In the genomic region with DNA sequence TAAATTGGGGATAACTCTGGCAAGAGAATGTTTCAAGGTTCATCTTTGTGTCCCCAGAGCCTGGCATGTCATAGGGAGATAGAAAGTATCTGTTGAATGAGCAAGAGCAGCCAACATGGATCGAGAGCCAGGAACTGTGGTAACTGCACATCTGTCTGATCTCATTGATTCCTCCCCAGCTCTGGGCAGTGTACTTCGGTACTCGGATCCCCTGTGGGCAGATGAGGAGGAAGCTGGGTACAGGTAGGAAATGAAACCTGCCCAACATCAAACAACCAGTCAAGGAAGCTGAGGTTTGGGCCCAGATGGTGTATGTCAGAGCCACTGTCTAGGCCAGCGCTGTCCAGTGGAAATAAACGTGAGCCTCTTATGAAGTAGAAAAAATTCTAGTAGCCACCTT, we compare ENCODE assay signal across 11 cellular contexts.
DNase-seq lines count a peak whose midpoint lies in the region; ATAC-seq and TF ChIP-seq lines count a peak whose summit lies in the region.
"Had no signal": no experiment of that assay in that cellular context is flagged by ENCODE, and none has a peak within 500 bp of the region (broad histone marks: within the 10 kb centered on the region; RNA-seq: fewer than 3 reads in every experiment).

No MANE protein-coding gene starts in this region.

- CTCF ChIA-PET in activated CD4-positive, alpha-beta memory T cell treated with anti-CD3 and anti-CD28 coated beads for 36 hours (lab: Charles Lee): no interaction called here

- H3K27ac ChIP-seq in sigmoid colon: peak overlapping the region; percentile 9 to 68 (median 53)
- H3K27ac ChIP-seq: 22Rv1 had no signal

- no peaks in the 10 kb centered on the region for H3K9me3 Mint-ChIP-seq in activated CD4-positive, alpha-beta memory T cell treated with anti-CD3 and anti-CD28 coated beads for 36 hours

- DNase-seq in activated CD4-positive, CD25-positive, alpha-beta regulatory T cell treated with anti-CD3 and anti-CD28 coated beads, Interleukin-2, amount 50 U/mL, for 72 hours: no peak
- peak; percentile 53 for DNase-seq in activated CD4-positive, alpha-beta memory T cell treated with anti-CD3 and anti-CD28 coated beads for 36 hours
- DNase-seq in sigmoid colon (peak; percentile 89), HuH-7.5 (ENCODE audit: low spot score) (no peak), COLO829 (ENCODE audit: low spot score) (no peak), hepatic stellate cell (ENCODE audit: low spot score) (no peak)
- DNase-seq: small intestine had no signal

- POLR2A ChIA-PET in activated CD4-positive, alpha-beta memory T cell treated with anti-CD3 and anti-CD28 coated beads for 36 hours (lab: Charles Lee): interaction anchor here (0.9 kb wide), 1 partner anchor 23 kb away, joined by 3 read pairs; no protein-coding TSS in a partner anchor

- H3K27ac Mint-ChIP-seq in activated CD4-positive, alpha-beta memory T cell treated with anti-CD3 and anti-CD28 coated beads for 36 hours: peak overlapping the region; percentile 19
- H3K27ac Mint-ChIP-seq: brain had no signal

- H3K36me3 Mint-ChIP-seq in activated CD4-positive, alpha-beta memory T cell treated with anti-CD3 and anti-CD28 coated beads for 36 hours: no peaks in the 10 kb centered on the region
- H3K36me3 Mint-ChIP-seq: brain had no signal

- no peaks in the 10 kb centered on the region for H3K36me3 ChIP-seq in sigmoid colon

- no peaks in the 10 kb centered on the region for H3K9me3 ChIP-seq in sigmoid colon

- H3K4me1 Mint-ChIP-seq in activated CD4-positive, alpha-beta memory T cell treated with anti-CD3 and anti-CD28 coated beads for 36 hours (ENCODE audit: low read depth): peaks cover 52% of the 10 kb centered on the region

- TF ChIP-seq EP300 in sigmoid colon (IDR thresholded peaks at IDR 0.05): no peak

- H3K27me3 ChIP-seq in sigmoid colon: no peaks in the 10 kb centered on the region

- ATAC-seq in activated CD4-positive, CD25-positive, alpha-beta regulatory T cell treated with anti-CD3 and anti-CD28 coated beads, Interleukin-2, amount 50 U/mL, for 24 hours: peak; percentile 25 to 46
- peak; percentile 89 for ATAC-seq in HG02678 (IDR thresholded peaks at IDR 0.05; ENCODE audit: unreplicated experiment)

- TF ChIP-seq CTCF in sigmoid colon (IDR thresholded peaks at IDR 0.05): no peak

- peaks cover 0 to 80% (median 70%) of the 10 kb centered on the region in 4 donors for H3K4me1 ChIP-seq in sigmoid colon

- 41 to 72% methylated on average over 5 of the region's 5 CpGs for WGBS in sigmoid colon, 2 donors

- H3K4me3 ChIP-seq in sigmoid colon: no peak overlapping the region

- TF ChIP-seq POLR2A in sigmoid colon (IDR thresholded peaks at IDR 0.05): no peak

- H3K4me3 Mint-ChIP-seq in activated CD4-positive, alpha-beta memory T cell treated with anti-CD3 and anti-CD28 coated beads for 36 hours: no peak overlapping the region
- H3K4me3 Mint-ChIP-seq: brain had no signal

- H3K27me3 Mint-ChIP-seq in activated CD4-positive, alpha-beta memory T cell treated with anti-CD3 and anti-CD28 coated beads for 36 hours: no peaks in the 10 kb centered on the region
- H3K27me3 Mint-ChIP-seq: brain had no signal

- intact Hi-C loops in activated CD4-positive, alpha-beta memory T cell treated with anti-CD3 and anti-CD28 coated beads for 36 hours (cut with micrococcal nuclease): loop anchor here (2.0 kb wide), 1 partner anchor 23 kb away; no protein-coding TSS in a partner anchor
- intact Hi-C loops in sigmoid colon (cut with DNase I): loop anchor here (5.0 kb wide), 1 partner anchor 133 kb away; no protein-coding TSS in a partner anchor

Comparison
In these comparisons a context has a peak if more than half of its experiments do, and no peak if none do; other contexts are left out.
1. DNase-seq: peak in activated CD4-positive, alpha-beta memory T cell treated with anti-CD3 and anti-CD28 coated beads for 36 hours (single experiment) and sigmoid colon (single experiment); none in activated CD4-positive, CD25-positive, alpha-beta regulatory T cell treated with anti-CD3 and anti-CD28 coated beads, Interleukin-2, amount 50 U/mL, for 72 hours (single experiment), HuH-7.5 (single experiment), COLO829 (single experiment) and hepatic stellate cell (single experiment).